In genomic region chr22:20642668-20643179, GRCh38 we compare ENCODE assay signal across 29 cellular contexts.
"Had no signal": no experiment of that assay in that cellular context is flagged by ENCODE, and none has a peak within 500 bp of the region (broad histone marks: within the 10 kb centered on the region; RNA-seq: fewer than 3 reads in every experiment).

No MANE protein-coding gene starts in this region.

- H3K4me2 ChIP-seq: KMS-11, SK-N-SH had no signal

- DNase-seq: activated CD4-positive, alpha-beta T cell treated with anti-CD3 and anti-CD28 coated beads, Interleukin-2, amount 10 ng/mL, durations not matched to agents 24 days and 14 days; activated CD4-positive, alpha-beta T cell treated with anti-CD3 and anti-CD28 coated beads, Interleukin-2, amount 50 U/mL, for 4 hours; activated naive CD4-positive, alpha-beta T cell treated with anti-CD3 and anti-CD28 coated beads, Interleukin-2, amount 10 ng/mL, durations not matched to agents 7 days and 5 days; activated naive CD8-positive, alpha-beta T cell treated with anti-CD3 and anti-CD28 coated beads, Interleukin-2, amount 50 U/mL, for 24 hours; activated T-cell treated with anti-CD3 and anti-CD28 coated beads, Interleukin-2, amount 50 U/mL, for 1 hour; anterior cingulate cortex; caudate nucleus; cerebellar nuclear complex; MM.1S; MV-4-11; NCI-H1092; NCI-H1436 treated with DMSO at 0.1 percent for 48 hours; NCI-H1694 treated with DMSO at 0.1 percent for 48 hours; NCI-H2029; NCI-H2107; NCI-H2171; NCI-H510A; NCI-H526; NCI-H748 treated with DMSO at 0.1 percent for 48 hours; NK-92 treated with Interleukin-12 subunit alpha and Interleukin-12 subunit beta, amount 100 ng/mL, for 24 hours; PC-3; RPMI8226; SHP77 treated with DMSO at 0.1 percent for 48 hours; SK-N-SH had no signal

- H3K36me3 ChIP-seq: Peyer's patch, SJSA1 had no signal

- H3K9me3 ChIP-seq: Peyer's patch, SJSA1, SK-N-SH had no signal

- H3K9ac ChIP-seq: KMS-11, SK-N-SH had no signal

- H3K4me3 ChIP-seq: Peyer's patch, SJSA1 had no signal

- ATAC-seq: activated naive CD8-positive, alpha-beta T cell treated with anti-CD3 and anti-CD28 coated beads, Interleukin-2, amount 50 U/mL, for 24 hours; PC-3 had no signal

- FAIRE-seq: bronchial epithelial cell, TTC549 had no signal

- H3K4me1 ChIP-seq: Peyer's patch, SJSA1 had no signal

- H3K27me3 ChIP-seq: Peyer's patch had no signal

- H3K27ac ChIP-seq: KMS-11, Peyer's patch, SJSA1 had no signal
